1 cellular context compared by ENCODE assay signal in genomic region chr9:127862075-127863011, GRCh38.
TF ChIP-seq lines count a peak whose summit lies in the region.

No MANE protein-coding gene starts in this region.

TF ChIP-seq in K562, 482 proteins besides CTCF, POLR2A, EP300 and RAD21 (continued from another document and continues in another):
- no peak for TF ChIP-seq NONO (IDR thresholded peaks at IDR 0.05; ENCODE audit: low read depth in 2 of 2, low read length in 1 of 2)
- TF ChIP-seq, protein P1, sequence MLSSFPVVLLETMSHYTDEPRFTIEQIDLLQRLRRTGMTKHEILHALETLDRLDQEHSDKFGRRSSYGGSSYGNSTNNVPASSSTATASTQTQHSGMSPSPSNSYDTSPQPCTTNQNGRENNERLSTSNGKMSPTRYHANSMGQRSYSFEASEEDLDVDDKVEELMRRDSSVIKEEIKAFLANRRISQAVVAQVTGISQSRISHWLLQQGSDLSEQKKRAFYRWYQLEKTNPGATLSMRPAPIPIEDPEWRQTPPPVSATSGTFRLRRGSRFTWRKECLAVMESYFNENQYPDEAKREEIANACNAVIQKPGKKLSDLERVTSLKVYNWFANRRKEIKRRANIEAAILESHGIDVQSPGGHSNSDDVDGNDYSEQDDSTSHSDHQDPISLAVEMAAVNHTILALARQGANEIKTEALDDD (IDR thresholded peaks at IDR 0.05) = peak; percentile 48; the same call in 1 of the 2 replicates
- no peak for TF ChIP-seq ARID3A (IDR thresholded peaks at IDR 0.05; ENCODE audit: borderline replicate concordance, low read depth, low read length)
- TF ChIP-seq ZNF23 (CRISPR knock-in tag; IDR thresholded peaks at IDR 0.05) = no peak
- TF ChIP-seq ZNF239 (CRISPR knock-in tag; IDR thresholded peaks at IDR 0.05) = no peak
- no peak for TF ChIP-seq HNRNPL (IDR thresholded peaks at IDR 0.05; ENCODE audit: low read depth, low read length)
- TF ChIP-seq THAP12 (CRISPR knock-in tag; IDR thresholded peaks at IDR 0.05) = 0 out of 2 replicates have a peak, but pooled peaks have one; percentile 23
- no peak for TF ChIP-seq ZNF3 (CRISPR knock-in tag; IDR thresholded peaks at IDR 0.05)
- TF ChIP-seq CBFA2T2 (conservative IDR thresholded peaks at IDR 0.05) = peak; percentile 71
- TF ChIP-seq ZC3H11A (IDR thresholded peaks at IDR 0.05; ENCODE audit: low read depth, low read length) = no peak
- TF ChIP-seq KLF10 (CRISPR knock-in tag; IDR thresholded peaks at IDR 0.05) = no peak
- peak; percentile 75 for TF ChIP-seq FOSL1 (tag; conservative IDR thresholded peaks at IDR 0.05)
- no peak for TF ChIP-seq ZNF354B (CRISPR knock-in tag; IDR thresholded peaks at IDR 0.05)
- TF ChIP-seq, protein P2, sequence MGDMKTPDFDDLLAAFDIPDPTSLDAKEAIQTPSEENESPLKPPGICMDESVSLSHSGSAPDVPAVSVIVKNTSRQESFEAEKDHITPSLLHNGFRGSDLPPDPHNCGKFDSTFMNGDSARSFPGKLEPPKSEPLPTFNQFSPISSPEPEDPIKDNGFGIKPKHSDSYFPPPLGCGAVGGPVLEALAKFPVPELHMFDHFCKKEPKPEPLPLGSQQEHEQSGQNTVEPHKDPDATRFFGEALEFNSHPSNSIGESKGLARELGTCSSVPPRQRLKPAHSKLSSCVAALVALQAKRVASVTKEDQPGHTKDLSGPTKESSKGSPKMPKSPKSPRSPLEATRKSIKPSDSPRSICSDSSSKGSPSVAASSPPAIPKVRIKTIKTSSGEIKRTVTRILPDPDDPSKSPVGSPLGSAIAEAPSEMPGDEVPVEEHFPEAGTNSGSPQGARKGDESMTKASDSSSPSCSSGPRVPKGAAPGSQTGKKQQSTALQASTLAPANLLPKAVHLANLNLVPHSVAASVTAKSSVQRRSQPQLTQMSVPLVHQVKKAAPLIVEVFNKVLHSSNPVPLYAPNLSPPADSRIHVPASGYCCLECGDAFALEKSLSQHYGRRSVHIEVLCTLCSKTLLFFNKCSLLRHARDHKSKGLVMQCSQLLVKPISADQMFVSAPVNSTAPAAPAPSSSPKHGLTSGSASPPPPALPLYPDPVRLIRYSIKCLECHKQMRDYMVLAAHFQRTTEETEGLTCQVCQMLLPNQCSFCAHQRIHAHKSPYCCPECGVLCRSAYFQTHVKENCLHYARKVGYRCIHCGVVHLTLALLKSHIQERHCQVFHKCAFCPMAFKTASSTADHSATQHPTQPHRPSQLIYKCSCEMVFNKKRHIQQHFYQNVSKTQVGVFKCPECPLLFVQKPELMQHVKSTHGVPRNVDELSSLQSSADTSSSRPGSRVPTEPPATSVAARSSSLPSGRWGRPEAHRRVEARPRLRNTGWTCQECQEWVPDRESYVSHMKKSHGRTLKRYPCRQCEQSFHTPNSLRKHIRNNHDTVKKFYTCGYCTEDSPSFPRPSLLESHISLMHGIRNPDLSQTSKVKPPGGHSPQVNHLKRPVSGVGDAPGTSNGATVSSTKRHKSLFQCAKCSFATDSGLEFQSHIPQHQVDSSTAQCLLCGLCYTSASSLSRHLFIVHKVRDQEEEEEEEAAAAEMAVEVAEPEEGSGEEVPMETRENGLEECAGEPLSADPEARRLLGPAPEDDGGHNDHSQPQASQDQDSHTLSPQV (IDR thresholded peaks at IDR 0.05) = no peak
- peak; percentile 94 for TF ChIP-seq CBX1 (IDR thresholded peaks at IDR 0.05; ENCODE audit: low read depth)
- TF ChIP-seq KDM2B (CRISPR knock-in tag; IDR thresholded peaks at IDR 0.05) = no peak
- TF ChIP-seq ZNF280B (CRISPR knock-in tag; IDR thresholded peaks at IDR 0.05) = no peak
- TF ChIP-seq NUFIP1 (IDR thresholded peaks at IDR 0.05; ENCODE audit: partially characterized antibody) = no peak
- TF ChIP-seq, protein P3, sequence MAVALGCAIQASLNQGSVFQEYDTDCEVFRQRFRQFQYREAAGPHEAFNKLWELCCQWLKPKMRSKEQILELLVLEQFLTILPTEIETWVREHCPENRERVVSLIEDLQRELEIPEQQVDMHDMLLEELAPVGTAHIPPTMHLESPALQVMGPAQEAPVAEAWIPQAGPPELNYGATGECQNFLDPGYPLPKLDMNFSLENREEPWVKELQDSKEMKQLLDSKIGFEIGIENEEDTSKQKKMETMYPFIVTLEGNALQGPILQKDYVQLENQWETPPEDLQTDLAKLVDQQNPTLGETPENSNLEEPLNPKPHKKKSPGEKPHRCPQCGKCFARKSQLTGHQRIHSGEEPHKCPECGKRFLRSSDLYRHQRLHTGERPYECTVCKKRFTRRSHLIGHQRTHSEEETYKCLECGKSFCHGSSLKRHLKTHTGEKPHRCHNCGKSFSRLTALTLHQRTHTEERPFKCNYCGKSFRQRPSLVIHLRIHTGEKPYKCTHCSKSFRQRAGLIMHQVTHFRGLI (CRISPR knock-in tag; IDR thresholded peaks at IDR 0.05) = no peak
- TF ChIP-seq GABPB1 (CRISPR knock-in tag; IDR thresholded peaks at IDR 0.05) = peak; percentile 74
- TF ChIP-seq ZNF133 (CRISPR knock-in tag; IDR thresholded peaks at IDR 0.05) = no peak
- TF ChIP-seq RCOR1 (IDR thresholded peaks at IDR 0.05; ENCODE audit: borderline replicate concordance in 1 of 2, low read depth in 2 of 2, low read length in 2 of 2) = peak in 1 of 2 experiments; percentile 82; a peak in 1 of 4 replicates
- peak; percentile 91 for TF ChIP-seq NBN (IDR thresholded peaks at IDR 0.05; ENCODE audit: low read depth)
- no peak for TF ChIP-seq ELK3 (CRISPR knock-in tag; IDR thresholded peaks at IDR 0.05)
- peak; percentile 57; the same call in 1 of the 2 replicates for TF ChIP-seq ZNF584 (CRISPR knock-in tag; IDR thresholded peaks at IDR 0.05; ENCODE audit: low read depth)
- no peak for TF ChIP-seq PRPF4 (IDR thresholded peaks at IDR 0.05; ENCODE audit: insufficient read depth, low read depth, low read length, poor library complexity, severe bottlenecking)
- TF ChIP-seq MLLT1 (IDR thresholded peaks at IDR 0.05) = peak in 1 of 2 experiments; percentile 25; a peak in 2 of 4 replicates
- no peak for TF ChIP-seq CC2D1A (IDR thresholded peaks at IDR 0.05)
- no peak for TF ChIP-seq NFE2 (IDR thresholded peaks at IDR 0.05; ENCODE audit: low read depth)
- peak; percentile 99 for TF ChIP-seq VEZF1 (CRISPR knock-in tag; IDR thresholded peaks at IDR 0.05)
- TF ChIP-seq ZBTB11 (CRISPR knock-in tag; IDR thresholded peaks at IDR 0.05) = peak in 1 of 3 experiments; percentile 77; a peak in 2 of 6 replicates
- no peak for TF ChIP-seq KHSRP (IDR thresholded peaks at IDR 0.05)
- no peak for TF ChIP-seq BRF1 (IDR thresholded peaks at IDR 0.05; ENCODE audit: borderline replicate concordance, extremely low read depth, insufficient read length)
- TF ChIP-seq SIRT6 (IDR thresholded peaks at IDR 0.05; ENCODE audit: low read depth, low read length) = no peak
- no peak for TF ChIP-seq FOXJ3 (CRISPR knock-in tag; IDR thresholded peaks at IDR 0.05)
- TF ChIP-seq, protein P4, sequence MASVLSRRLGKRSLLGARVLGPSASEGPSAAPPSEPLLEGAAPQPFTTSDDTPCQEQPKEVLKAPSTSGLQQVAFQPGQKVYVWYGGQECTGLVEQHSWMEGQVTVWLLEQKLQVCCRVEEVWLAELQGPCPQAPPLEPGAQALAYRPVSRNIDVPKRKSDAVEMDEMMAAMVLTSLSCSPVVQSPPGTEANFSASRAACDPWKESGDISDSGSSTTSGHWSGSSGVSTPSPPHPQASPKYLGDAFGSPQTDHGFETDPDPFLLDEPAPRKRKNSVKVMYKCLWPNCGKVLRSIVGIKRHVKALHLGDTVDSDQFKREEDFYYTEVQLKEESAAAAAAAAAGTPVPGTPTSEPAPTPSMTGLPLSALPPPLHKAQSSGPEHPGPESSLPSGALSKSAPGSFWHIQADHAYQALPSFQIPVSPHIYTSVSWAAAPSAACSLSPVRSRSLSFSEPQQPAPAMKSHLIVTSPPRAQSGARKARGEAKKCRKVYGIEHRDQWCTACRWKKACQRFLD (CRISPR knock-in tag; IDR thresholded peaks at IDR 0.05) = peak; percentile 61; the same call in 1 of the 2 replicates
- TF ChIP-seq EHMT2 (IDR thresholded peaks at IDR 0.05) = no peak
